8 cellular contexts compared by ENCODE assay signal in the genomic region with DNA sequence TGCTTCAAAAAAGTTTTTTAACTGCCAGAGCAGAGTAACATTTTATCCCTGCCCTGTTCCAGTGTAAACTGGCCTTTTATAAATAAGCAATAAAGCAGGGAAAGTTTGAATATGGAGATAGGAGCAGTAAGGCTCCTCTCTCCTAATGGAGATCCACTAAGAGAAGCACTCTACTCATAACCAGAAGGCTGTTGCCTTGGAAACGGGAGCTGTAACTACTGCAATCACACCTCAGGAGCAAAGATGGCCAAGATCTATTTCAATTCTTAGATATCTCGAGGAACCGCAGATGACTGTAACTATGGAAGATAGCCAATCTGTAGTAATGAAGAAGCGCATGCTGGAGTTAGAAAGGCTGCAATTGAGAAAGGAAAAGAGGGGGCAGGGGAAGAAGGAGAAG. TPM values are rescaled to one million over a fixed set of nuclear protein-coding genes. Genes with fewer than 3 reads are reported as not detected.
DNase-seq lines count a peak whose midpoint lies in the region; ATAC-seq lines count a peak whose summit lies in the region.

No MANE protein-coding gene starts in this region.

- no peaks in the 10 kb centered on the region for H3K36me3 Mint-ChIP-seq in T-helper 17 cell (ENCODE audit: low read depth)
- H3K36me3 Mint-ChIP-seq in naive thymus-derived CD8-positive, alpha-beta T cell, result peaks cover 6 to 8% (median 6%) of the 10 kb centered on the region in 3 donors

- peaks cover 62% of the 10 kb centered on the region for H3K4me1 Mint-ChIP-seq in T-helper 17 cell
- peaks cover 41 to 98% (median 97%) of the 10 kb centered on the region in 4 donors for H3K4me1 Mint-ChIP-seq in naive thymus-derived CD8-positive, alpha-beta T cell

- POLR2A ChIA-PET in naive thymus-derived CD8-positive, alpha-beta T cell (lab: Charles Lee), result interaction anchor here (0.8 to 10.5 kb wide), 4 partner anchors 9 to 38 kb away, joined by 3 to 102 read pairs (median 4); a partner anchor contains a TSS

- no peaks in the 10 kb centered on the region for H3K9me3 ChIP-seq in T-helper 17 cell (ENCODE audit: control insufficient read depth, low read length, poor library complexity, severe bottlenecking)

- ATAC-seq in GM21717 (IDR thresholded peaks at IDR 0.05; ENCODE audit: unreplicated experiment), result peak; percentile 67
- peak; percentile 75 for ATAC-seq in T-helper 17 cell
- peak; percentile 49 to 51 for ATAC-seq in naive thymus-derived CD8-positive, alpha-beta T cell
- ATAC-seq in HG02623 (IDR thresholded peaks at IDR 0.05; ENCODE audit: unreplicated experiment), result no peak
- ATAC-seq in GM21360 (IDR thresholded peaks at IDR 0.05; ENCODE audit: unreplicated experiment), result no peak
- ATAC-seq in GM18873 (IDR thresholded peaks at IDR 0.05; ENCODE audit: low FRiP score, unreplicated experiment), result no peak

- H3K27ac Mint-ChIP-seq in T-helper 17 cell, result peak overlapping the region; percentile 91
- H3K27ac Mint-ChIP-seq in naive thymus-derived CD8-positive, alpha-beta T cell, result peak overlapping the region; percentile 76 to 99 (median 92)

- H3K9me3 Mint-ChIP-seq in naive thymus-derived CD8-positive, alpha-beta T cell, result no peaks in the 10 kb centered on the region

- DNase-seq in NCI-H1436 (lab: John Stamatoyannopoulos, UW), result peak; percentile 13
- no peak for DNase-seq in NCI-H1436 treated with DMSO at 0.1 percent for 48 hours (lab: John Stamatoyannopoulos, UW)
- no peak for DNase-seq in T-helper 17 cell
- DNase-seq in naive thymus-derived CD8-positive, alpha-beta T cell, result peak in 2 of 10 donors; percentile 33 to 36

- peak overlapping the region; percentile 74 for H3K4me3 Mint-ChIP-seq in T-helper 17 cell
- H3K4me3 Mint-ChIP-seq in naive thymus-derived CD8-positive, alpha-beta T cell, result peak overlapping the region; percentile 4 to 77 (median 56)

- H3K27me3 Mint-ChIP-seq in T-helper 17 cell, result no peaks in the 10 kb centered on the region
- no peaks in the 10 kb centered on the region for H3K27me3 Mint-ChIP-seq in naive thymus-derived CD8-positive, alpha-beta T cell

RNA-seq across cellular contexts. Expression of a gene that starts 41.4 kb away (rescaled TPM):
- 100 to 1,000 TPM; 232 to 246 TPM for total RNA-seq in T-helper 17 cell
- 100 to 1,000 TPM; 269 to 279 TPM for total RNA-seq in naive thymus-derived CD8-positive, alpha-beta T cell
- polyA plus RNA-seq in naive thymus-derived CD8-positive, alpha-beta T cell, result 10 to 100 TPM; 85.8 to 96.1 (median 94.2) TPM

Comparison
In these comparisons a context has a peak if more than half of its experiments do, and no peak if none do; other contexts are left out.
1. ATAC-seq: peak in GM21717 (single experiment), T-helper 17 cell (single experiment) and naive thymus-derived CD8-positive, alpha-beta T cell (2 of 2); none in HG02623 (single experiment), GM21360 (single experiment) and GM18873 (single experiment).